ENCODE assay signal across 1 cellular context in the genomic region with DNA sequence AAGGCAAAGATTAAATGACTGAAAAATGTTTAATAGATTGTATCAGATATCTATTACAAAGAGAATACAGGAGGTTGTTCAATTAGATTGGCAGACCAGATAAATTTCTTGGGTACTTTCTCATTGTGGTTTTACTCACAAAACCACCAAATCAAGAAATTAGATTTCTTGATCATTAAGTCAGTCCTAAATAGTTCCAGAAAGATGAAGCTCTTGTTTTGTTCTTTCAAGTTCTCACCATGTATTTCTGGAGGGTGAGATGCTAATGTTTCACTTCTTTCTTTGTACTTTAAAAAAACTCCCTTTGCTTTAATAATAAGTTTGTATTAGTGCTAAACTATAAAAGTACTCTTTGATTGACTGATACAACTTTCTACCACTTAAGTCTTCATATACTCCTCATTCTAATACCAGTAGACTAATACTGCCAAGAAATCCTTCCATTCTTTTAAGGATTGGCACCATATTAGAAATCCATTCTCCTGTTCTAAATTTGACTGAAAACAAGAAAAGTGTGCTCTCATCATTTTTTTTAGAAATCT.
A peak's percentile ranks its signal among the peaks of the same experiment; 100 is the strongest.
TF ChIP-seq lines count a peak whose summit lies in the region.

No MANE protein-coding gene starts in this region.

TF ChIP-seq in GM12878, 131 proteins besides CTCF, POLR2A, EP300 and RAD21 (continued from another document):
- TF ChIP-seq, protein P1, sequence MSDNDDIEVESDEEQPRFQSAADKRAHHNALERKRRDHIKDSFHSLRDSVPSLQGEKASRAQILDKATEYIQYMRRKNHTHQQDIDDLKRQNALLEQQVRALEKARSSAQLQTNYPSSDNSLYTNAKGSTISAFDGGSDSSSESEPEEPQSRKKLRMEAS (IDR thresholded peaks at IDR 0.05; ENCODE audit: low read depth, low read length): no peak
- TF ChIP-seq, protein P2, sequence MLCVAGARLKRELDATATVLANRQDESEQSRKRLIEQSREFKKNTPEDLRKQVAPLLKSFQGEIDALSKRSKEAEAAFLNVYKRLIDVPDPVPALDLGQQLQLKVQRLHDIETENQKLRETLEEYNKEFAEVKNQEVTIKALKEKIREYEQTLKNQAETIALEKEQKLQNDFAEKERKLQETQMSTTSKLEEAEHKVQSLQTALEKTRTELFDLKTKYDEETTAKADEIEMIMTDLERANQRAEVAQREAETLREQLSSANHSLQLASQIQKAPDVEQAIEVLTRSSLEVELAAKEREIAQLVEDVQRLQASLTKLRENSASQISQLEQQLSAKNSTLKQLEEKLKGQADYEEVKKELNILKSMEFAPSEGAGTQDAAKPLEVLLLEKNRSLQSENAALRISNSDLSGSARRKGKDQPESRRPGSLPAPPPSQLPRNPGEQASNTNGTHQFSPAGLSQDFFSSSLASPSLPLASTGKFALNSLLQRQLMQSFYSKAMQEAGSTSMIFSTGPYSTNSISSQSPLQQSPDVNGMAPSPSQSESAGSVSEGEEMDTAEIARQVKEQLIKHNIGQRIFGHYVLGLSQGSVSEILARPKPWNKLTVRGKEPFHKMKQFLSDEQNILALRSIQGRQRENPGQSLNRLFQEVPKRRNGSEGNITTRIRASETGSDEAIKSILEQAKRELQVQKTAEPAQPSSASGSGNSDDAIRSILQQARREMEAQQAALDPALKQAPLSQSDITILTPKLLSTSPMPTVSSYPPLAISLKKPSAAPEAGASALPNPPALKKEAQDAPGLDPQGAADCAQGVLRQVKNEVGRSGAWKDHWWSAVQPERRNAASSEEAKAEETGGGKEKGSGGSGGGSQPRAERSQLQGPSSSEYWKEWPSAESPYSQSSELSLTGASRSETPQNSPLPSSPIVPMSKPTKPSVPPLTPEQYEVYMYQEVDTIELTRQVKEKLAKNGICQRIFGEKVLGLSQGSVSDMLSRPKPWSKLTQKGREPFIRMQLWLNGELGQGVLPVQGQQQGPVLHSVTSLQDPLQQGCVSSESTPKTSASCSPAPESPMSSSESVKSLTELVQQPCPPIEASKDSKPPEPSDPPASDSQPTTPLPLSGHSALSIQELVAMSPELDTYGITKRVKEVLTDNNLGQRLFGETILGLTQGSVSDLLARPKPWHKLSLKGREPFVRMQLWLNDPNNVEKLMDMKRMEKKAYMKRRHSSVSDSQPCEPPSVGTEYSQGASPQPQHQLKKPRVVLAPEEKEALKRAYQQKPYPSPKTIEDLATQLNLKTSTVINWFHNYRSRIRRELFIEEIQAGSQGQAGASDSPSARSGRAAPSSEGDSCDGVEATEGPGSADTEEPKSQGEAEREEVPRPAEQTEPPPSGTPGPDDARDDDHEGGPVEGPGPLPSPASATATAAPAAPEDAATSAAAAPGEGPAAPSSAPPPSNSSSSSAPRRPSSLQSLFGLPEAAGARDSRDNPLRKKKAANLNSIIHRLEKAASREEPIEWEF (IDR thresholded peaks at IDR 0.05; ENCODE audit: insufficient replicate concordance, low read depth, low read length): peak; percentile 6
- TF ChIP-seq EGR1 (IDR thresholded peaks at IDR 0.05; ENCODE audit: borderline replicate concordance in 1 of 2, low read depth in 2 of 2, low read length in 2 of 2): no peak
- TF ChIP-seq, protein P3, sequence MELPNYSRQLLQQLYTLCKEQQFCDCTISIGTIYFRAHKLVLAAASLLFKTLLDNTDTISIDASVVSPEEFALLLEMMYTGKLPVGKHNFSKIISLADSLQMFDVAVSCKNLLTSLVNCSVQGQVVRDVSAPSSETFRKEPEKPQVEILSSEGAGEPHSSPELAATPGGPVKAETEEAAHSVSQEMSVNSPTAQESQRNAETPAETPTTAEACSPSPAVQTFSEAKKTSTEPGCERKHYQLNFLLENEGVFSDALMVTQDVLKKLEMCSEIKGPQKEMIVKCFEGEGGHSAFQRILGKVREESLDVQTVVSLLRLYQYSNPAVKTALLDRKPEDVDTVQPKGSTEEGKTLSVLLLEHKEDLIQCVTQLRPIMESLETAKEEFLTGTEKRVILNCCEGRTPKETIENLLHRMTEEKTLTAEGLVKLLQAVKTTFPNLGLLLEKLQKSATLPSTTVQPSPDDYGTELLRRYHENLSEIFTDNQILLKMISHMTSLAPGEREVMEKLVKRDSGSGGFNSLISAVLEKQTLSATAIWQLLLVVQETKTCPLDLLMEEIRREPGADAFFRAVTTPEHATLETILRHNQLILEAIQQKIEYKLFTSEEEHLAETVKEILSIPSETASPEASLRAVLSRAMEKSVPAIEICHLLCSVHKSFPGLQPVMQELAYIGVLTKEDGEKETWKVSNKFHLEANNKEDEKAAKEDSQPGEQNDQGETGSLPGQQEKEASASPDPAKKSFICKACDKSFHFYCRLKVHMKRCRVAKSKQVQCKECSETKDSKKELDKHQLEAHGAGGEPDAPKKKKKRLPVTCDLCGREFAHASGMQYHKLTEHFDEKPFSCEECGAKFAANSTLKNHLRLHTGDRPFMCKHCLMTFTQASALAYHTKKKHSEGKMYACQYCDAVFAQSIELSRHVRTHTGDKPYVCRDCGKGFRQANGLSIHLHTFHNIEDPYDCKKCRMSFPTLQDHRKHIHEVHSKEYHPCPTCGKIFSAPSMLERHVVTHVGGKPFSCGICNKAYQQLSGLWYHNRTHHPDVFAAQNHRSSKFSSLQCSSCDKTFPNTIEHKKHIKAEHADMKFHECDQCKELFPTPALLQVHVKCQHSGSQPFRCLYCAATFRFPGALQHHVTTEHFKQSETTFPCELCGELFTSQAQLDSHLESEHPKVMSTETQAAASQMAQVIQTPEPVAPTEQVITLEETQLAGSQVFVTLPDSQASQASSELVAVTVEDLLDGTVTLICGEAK (IDR thresholded peaks at IDR 0.05; ENCODE audit: borderline replicate concordance): no peak
- TF ChIP-seq FOXK2 (IDR thresholded peaks at IDR 0.05): no peak
- peak; percentile 66 for TF ChIP-seq NR2F1 (conservative IDR thresholded peaks at IDR 0.05)
- peak; percentile 77 for TF ChIP-seq MEF2B (IDR thresholded peaks at IDR 0.05; ENCODE audit: partially characterized antibody, poor library complexity, severe bottlenecking)
- peak; percentile 78; the same call in 1 of the 2 replicates for TF ChIP-seq BMI1 (IDR thresholded peaks at IDR 0.05; ENCODE audit: borderline replicate concordance)
- TF ChIP-seq GATAD2B (conservative IDR thresholded peaks at IDR 0.05; ENCODE audit: low read depth): 0 out of 2 replicates have a peak, but pooled peaks have one; percentile 28
- TF ChIP-seq IKZF2 (IDR thresholded peaks at IDR 0.05): peak; percentile 62 to 68; a peak in 2 of 4 replicates
- TF ChIP-seq IKZF1 (conservative IDR thresholded peaks at IDR 0.05): peak; percentile 52; the same call in 1 of the 2 replicates
- TF ChIP-seq, protein P4, sequence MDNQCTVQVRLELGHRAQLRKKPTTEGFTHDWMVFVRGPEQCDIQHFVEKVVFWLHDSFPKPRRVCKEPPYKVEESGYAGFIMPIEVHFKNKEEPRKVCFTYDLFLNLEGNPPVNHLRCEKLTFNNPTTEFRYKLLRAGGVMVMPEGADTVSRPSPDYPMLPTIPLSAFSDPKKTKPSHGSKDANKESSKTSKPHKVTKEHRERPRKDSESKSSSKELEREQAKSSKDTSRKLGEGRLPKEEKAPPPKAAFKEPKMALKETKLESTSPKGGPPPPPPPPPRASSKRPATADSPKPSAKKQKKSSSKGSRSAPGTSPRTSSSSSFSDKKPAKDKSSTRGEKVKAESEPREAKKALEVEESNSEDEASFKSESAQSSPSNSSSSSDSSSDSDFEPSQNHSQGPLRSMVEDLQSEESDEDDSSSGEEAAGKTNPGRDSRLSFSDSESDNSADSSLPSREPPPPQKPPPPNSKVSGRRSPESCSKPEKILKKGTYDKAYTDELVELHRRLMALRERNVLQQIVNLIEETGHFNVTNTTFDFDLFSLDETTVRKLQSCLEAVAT (IDR thresholded peaks at IDR 0.05): peak; percentile 66; the same call in 1 of the 2 replicates
- peak; percentile 92 for TF ChIP-seq DPF2 (IDR thresholded peaks at IDR 0.05)
- TF ChIP-seq, protein P5, sequence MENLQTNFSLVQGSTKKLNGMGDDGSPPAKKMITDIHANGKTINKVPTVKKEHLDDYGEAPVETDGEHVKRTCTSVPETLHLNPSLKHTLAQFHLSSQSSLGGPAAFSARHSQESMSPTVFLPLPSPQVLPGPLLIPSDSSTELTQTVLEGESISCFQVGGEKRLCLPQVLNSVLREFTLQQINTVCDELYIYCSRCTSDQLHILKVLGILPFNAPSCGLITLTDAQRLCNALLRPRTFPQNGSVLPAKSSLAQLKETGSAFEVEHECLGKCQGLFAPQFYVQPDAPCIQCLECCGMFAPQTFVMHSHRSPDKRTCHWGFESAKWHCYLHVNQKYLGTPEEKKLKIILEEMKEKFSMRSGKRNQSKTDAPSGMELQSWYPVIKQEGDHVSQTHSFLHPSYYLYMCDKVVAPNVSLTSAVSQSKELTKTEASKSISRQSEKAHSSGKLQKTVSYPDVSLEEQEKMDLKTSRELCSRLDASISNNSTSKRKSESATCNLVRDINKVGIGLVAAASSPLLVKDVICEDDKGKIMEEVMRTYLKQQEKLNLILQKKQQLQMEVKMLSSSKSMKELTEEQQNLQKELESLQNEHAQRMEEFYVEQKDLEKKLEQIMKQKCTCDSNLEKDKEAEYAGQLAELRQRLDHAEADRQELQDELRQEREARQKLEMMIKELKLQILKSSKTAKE (IDR thresholded peaks at IDR 0.05; ENCODE audit: low read depth, poor library complexity, severe bottlenecking): peak; percentile 59
- no peak for TF ChIP-seq GABPA (IDR thresholded peaks at IDR 0.05; ENCODE audit: low read depth)
- TF ChIP-seq RUNX3 (IDR thresholded peaks at IDR 0.05; ENCODE audit: low read length): no peak
- TF ChIP-seq SMC3 (IDR thresholded peaks at IDR 0.05; ENCODE audit: borderline replicate concordance, low read length): no peak
- TF ChIP-seq, protein P6, sequence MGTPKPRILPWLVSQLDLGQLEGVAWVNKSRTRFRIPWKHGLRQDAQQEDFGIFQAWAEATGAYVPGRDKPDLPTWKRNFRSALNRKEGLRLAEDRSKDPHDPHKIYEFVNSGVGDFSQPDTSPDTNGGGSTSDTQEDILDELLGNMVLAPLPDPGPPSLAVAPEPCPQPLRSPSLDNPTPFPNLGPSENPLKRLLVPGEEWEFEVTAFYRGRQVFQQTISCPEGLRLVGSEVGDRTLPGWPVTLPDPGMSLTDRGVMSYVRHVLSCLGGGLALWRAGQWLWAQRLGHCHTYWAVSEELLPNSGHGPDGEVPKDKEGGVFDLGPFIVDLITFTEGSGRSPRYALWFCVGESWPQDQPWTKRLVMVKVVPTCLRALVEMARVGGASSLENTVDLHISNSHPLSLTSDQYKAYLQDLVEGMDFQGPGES (IDR thresholded peaks at IDR 0.05): no peak
- TF ChIP-seq, protein P7, sequence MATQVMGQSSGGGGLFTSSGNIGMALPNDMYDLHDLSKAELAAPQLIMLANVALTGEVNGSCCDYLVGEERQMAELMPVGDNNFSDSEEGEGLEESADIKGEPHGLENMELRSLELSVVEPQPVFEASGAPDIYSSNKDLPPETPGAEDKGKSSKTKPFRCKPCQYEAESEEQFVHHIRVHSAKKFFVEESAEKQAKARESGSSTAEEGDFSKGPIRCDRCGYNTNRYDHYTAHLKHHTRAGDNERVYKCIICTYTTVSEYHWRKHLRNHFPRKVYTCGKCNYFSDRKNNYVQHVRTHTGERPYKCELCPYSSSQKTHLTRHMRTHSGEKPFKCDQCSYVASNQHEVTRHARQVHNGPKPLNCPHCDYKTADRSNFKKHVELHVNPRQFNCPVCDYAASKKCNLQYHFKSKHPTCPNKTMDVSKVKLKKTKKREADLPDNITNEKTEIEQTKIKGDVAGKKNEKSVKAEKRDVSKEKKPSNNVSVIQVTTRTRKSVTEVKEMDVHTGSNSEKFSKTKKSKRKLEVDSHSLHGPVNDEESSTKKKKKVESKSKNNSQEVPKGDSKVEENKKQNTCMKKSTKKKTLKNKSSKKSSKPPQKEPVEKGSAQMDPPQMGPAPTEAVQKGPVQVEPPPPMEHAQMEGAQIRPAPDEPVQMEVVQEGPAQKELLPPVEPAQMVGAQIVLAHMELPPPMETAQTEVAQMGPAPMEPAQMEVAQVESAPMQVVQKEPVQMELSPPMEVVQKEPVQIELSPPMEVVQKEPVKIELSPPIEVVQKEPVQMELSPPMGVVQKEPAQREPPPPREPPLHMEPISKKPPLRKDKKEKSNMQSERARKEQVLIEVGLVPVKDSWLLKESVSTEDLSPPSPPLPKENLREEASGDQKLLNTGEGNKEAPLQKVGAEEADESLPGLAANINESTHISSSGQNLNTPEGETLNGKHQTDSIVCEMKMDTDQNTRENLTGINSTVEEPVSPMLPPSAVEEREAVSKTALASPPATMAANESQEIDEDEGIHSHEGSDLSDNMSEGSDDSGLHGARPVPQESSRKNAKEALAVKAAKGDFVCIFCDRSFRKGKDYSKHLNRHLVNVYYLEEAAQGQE (IDR thresholded peaks at IDR 0.05; ENCODE audit: low read depth, low read length): no peak
